In the genomic region with DNA sequence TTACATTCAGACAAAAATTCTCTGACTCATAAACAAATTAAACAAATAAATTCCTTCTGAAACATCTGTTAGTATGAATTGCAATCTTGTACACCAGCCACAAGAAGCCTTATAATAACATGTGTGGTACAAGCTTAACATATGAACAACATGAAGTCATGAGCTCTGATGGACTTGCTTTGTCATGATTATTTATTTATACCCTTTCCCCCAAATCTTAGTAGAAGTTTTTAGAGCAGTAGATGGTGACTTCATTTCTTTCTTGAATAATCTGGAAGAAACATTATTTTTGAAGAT, we compare ENCODE assay signal across 21 cellular contexts.
A peak's percentile ranks its signal among the peaks of the same experiment; 100 is the strongest.
DNase-seq lines count a peak whose midpoint lies in the region; ATAC-seq, FAIRE-seq and TF ChIP-seq lines count a peak whose summit lies in the region.
"Had no signal": no experiment of that assay in that cellular context is flagged by ENCODE, and none has a peak within 500 bp of the region (broad histone marks: within the 10 kb centered on the region; RNA-seq: fewer than 3 reads in every experiment).

No MANE protein-coding gene starts in this region.

- no peaks in the 10 kb centered on the region for H3K36me3 Mint-ChIP-seq in MCF 10A (ENCODE audit: insufficient read depth, unreplicated experiment)
- H3K36me3 Mint-ChIP-seq in astrocyte (ENCODE audit: low read depth, unreplicated experiment) = no peaks in the 10 kb centered on the region
- no peaks in the 10 kb centered on the region for H3K36me3 Mint-ChIP-seq in progenitor cell of endocrine pancreas (ENCODE audit: insufficient read depth)

- H3K27ac Mint-ChIP-seq in MCF 10A (ENCODE audit: low read depth, unreplicated experiment) = no peak overlapping the region
- H3K27ac Mint-ChIP-seq in astrocyte (ENCODE audit: unreplicated experiment) = no peak overlapping the region
- H3K27ac Mint-ChIP-seq in progenitor cell of endocrine pancreas = no peak overlapping the region
- H3K27ac Mint-ChIP-seq: CD8-positive, alpha-beta memory T cell had no signal

- H4K20me1 ChIP-seq in astrocyte (ENCODE audit: insufficient read depth, low read length) = no peaks in the 10 kb centered on the region
- H4K20me1 ChIP-seq: BLaER1 had no signal

- no peaks in the 10 kb centered on the region for H3K79me2 ChIP-seq in astrocyte (ENCODE audit: insufficient read depth, low read length)

- CTCF ChIA-PET in MCF 10A (lab: Yijun Ruan, JAX) = no interaction called here

- H3K4me1 Mint-ChIP-seq in MCF 10A (ENCODE audit: insufficient read depth, unreplicated experiment) (no peaks in the 10 kb centered on the region), astrocyte (ENCODE audit: low read depth, unreplicated experiment) (no peaks in the 10 kb centered on the region), progenitor cell of endocrine pancreas (ENCODE audit: low read depth) (no peaks in the 10 kb centered on the region)
- H3K4me1 Mint-ChIP-seq: CD8-positive, alpha-beta memory T cell had no signal

- H3K9me3 Mint-ChIP-seq in MCF 10A (ENCODE audit: unreplicated experiment) (no peaks in the 10 kb centered on the region), astrocyte (ENCODE audit: unreplicated experiment) (no peaks in the 10 kb centered on the region), progenitor cell of endocrine pancreas (ENCODE audit: low read depth) (no peaks in the 10 kb centered on the region)

- POLR2A ChIA-PET in MCF 10A (lab: Yijun Ruan, JAX) = no interaction called here

- H2AFZ ChIP-seq in astrocyte (ENCODE audit: low read depth, low read length) = no peak overlapping the region

- H3K27me3 ChIP-seq in breast epithelium (no peaks in the 10 kb centered on the region), astrocyte (ENCODE audit: insufficient read depth, low read length) (no peaks in the 10 kb centered on the region), vagina (no peaks in the 10 kb centered on the region)
- H3K27me3 ChIP-seq: BLaER1 had no signal

- no peaks in the 10 kb centered on the region for H3K9me3 ChIP-seq in breast epithelium
- H3K9me3 ChIP-seq in astrocyte (ENCODE audit: insufficient read depth, low read depth, low read length) = no peaks in the 10 kb centered on the region
- H3K9me3 ChIP-seq in vagina = no peaks in the 10 kb centered on the region
- H3K9me3 ChIP-seq: BLaER1 had no signal

- TF ChIP-seq CTCF in MCF 10A (IDR thresholded peaks at IDR 0.05; ENCODE audit: unreplicated experiment) (no peak), breast epithelium (IDR thresholded peaks at IDR 0.05) (no peak), astrocyte (IDR thresholded peaks at IDR 0.05; ENCODE audit: insufficient read depth, low read depth, low read length) (no peak), fibroblast of villous mesenchyme (IDR thresholded peaks at IDR 0.05; ENCODE audit: insufficient read depth, low read depth, low read length) (no peak), progenitor cell of endocrine pancreas (IDR thresholded peaks at IDR 0.05; ENCODE audit: unreplicated experiment) (no peak), vagina (IDR thresholded peaks at IDR 0.05) (no peak)

- intact Hi-C loops in MCF 10A (cut with micrococcal nuclease) = no loop called here
- intact Hi-C loops in breast epithelium (cut with DNase I; ENCODE audit: low total_unique reads) = no loop called here
- intact Hi-C loops in vagina (cut with DNase I) = no loop called here

- H3K27me3 Mint-ChIP-seq in MCF 10A (ENCODE audit: insufficient read depth, unreplicated experiment) = peaks cover 13% of the 10 kb centered on the region
- H3K27me3 Mint-ChIP-seq in astrocyte (ENCODE audit: low read depth, unreplicated experiment) = no peaks in the 10 kb centered on the region
- H3K27me3 Mint-ChIP-seq in progenitor cell of endocrine pancreas = no peaks in the 10 kb centered on the region
- H3K27me3 Mint-ChIP-seq: CD8-positive, alpha-beta memory T cell had no signal

- no peak overlapping the region for H3K9ac ChIP-seq in astrocyte (ENCODE audit: low read length)
- H3K9ac ChIP-seq: BLaER1 had no signal

- TF ChIP-seq POLR2A in breast epithelium (IDR thresholded peaks at IDR 0.05) (no peak), vagina (IDR thresholded peaks at IDR 0.05) (no peak)

- H3K27ac ChIP-seq in breast epithelium (no peak overlapping the region), astrocyte (ENCODE audit: low read depth, low read length) (no peak overlapping the region), vagina (no peak overlapping the region)
- H3K27ac ChIP-seq: BLaER1 had no signal

- no peak overlapping the region for H3K4me2 ChIP-seq in astrocyte (ENCODE audit: low read length)
- H3K4me2 ChIP-seq: BLaER1 had no signal

- H3K4me3 Mint-ChIP-seq in MCF 10A (ENCODE audit: unreplicated experiment) (no peak overlapping the region), astrocyte (ENCODE audit: unreplicated experiment) (no peak overlapping the region), progenitor cell of endocrine pancreas (ENCODE audit: low read depth) (no peak overlapping the region)
- H3K4me3 Mint-ChIP-seq: CD8-positive, alpha-beta memory T cell had no signal

- H3K4me1 ChIP-seq in breast epithelium = no peaks in the 10 kb centered on the region
- H3K4me1 ChIP-seq in astrocyte (ENCODE audit: insufficient read depth, low read length) = no peaks in the 10 kb centered on the region
- no peaks in the 10 kb centered on the region for H3K4me1 ChIP-seq in vagina
- H3K4me1 ChIP-seq: BLaER1 had no signal

- H3K4me3 ChIP-seq in breast epithelium = no peak overlapping the region
- no peak overlapping the region for H3K4me3 ChIP-seq in astrocyte (ENCODE audit: insufficient read depth, low read depth, low read length)
- H3K4me3 ChIP-seq in fibroblast of villous mesenchyme (ENCODE audit: low read depth, low read length) = no peak overlapping the region
- H3K4me3 ChIP-seq in vagina = no peak overlapping the region
- H3K4me3 ChIP-seq: BLaER1, GM12878 had no signal

- BruUV-seq in MCF 10A (replicated peaks; lab: Mats Ljungman, UMichigan) = no TSS peak

- DNase-seq in MCF 10A (ENCODE audit: unreplicated experiment) (peak; percentile 1), breast epithelium (ENCODE audit: low spot score in 2 of 2) (no peak), astrocyte (ENCODE audit: low read depth) (peak; percentile 42), fibroblast of villous mesenchyme (ENCODE audit: low read depth) (peak; percentile 4), NCI-H1105 treated with DMSO at 0.1 percent for 48 hours (lab: John Stamatoyannopoulos, UW) (no peak), progenitor cell of endocrine pancreas (ENCODE audit: low spot score, unreplicated experiment) (no peak), vagina (ENCODE audit: extremely low spot score in 2 of 2) (no peak)
- DNase-seq: 8988T; CD8-positive, alpha-beta memory T cell; GDM1; GOT3; KG1; NCI-H1048; NCI-H146; NCI-H2081; NCI-H748 treated with DMSO at 0.1 percent for 48 hours had no signal

- no peaks in the 10 kb centered on the region for H3K36me3 ChIP-seq in breast epithelium
- no peaks in the 10 kb centered on the region for H3K36me3 ChIP-seq in astrocyte (ENCODE audit: insufficient read depth, low read length)
- H3K36me3 ChIP-seq in vagina = no peaks in the 10 kb centered on the region
- H3K36me3 ChIP-seq: BLaER1 had no signal

- FAIRE-seq in astrocyte (lab: Jason Lieb, UNC) = no peak
- FAIRE-seq: D721Med, GM12878, GM18507 had no signal

- no peak for ATAC-seq in GM19351 (IDR thresholded peaks at IDR 0.05; ENCODE audit: unreplicated experiment)
- ATAC-seq: GM12878 had no signal

Comparison
In these comparisons a context has a peak if more than half of its experiments do, and no peak if none do; other contexts are left out.
1. DNase-seq: peak in MCF 10A (single experiment), astrocyte (single experiment) and fibroblast of villous mesenchyme (single experiment); none in breast epithelium (0 of 2), NCI-H1105 treated with DMSO at 0.1 percent for 48 hours (single experiment), progenitor cell of endocrine pancreas (single experiment) and vagina (0 of 2).